ENCODE assay signal across 7 cellular contexts in genomic region chr12:89756638-89757321, GRCh38. TPM values are rescaled to one million over a fixed set of nuclear protein-coding genes. Genes with fewer than 3 reads are reported as not detected.
A peak's percentile ranks its signal among the peaks of the same experiment; 100 is the strongest.
DNase-seq lines count a peak whose midpoint lies in the region; ATAC-seq and TF ChIP-seq lines count a peak whose summit lies in the region.

No MANE protein-coding gene starts in this region.

- no peaks in the 10 kb centered on the region for H3K27me3 ChIP-seq in subcutaneous abdominal adipose tissue (ENCODE audit: control insufficient read depth in 5 of 5, insufficient read depth in 4 of 5, low read length in 5 of 5)
- H3K27me3 ChIP-seq in H7 (ENCODE audit: control insufficient read depth, insufficient read depth, low read length) = no peaks in the 10 kb centered on the region

- H3K9ac ChIP-seq in subcutaneous abdominal adipose tissue (ENCODE audit: low read length in 5 of 5) = no peak overlapping the region

- H3K27ac ChIP-seq in subcutaneous abdominal adipose tissue (ENCODE audit: low read depth, low read length) = peak overlapping the region; percentile 39

- TF ChIP-seq CTCF in GM12865 (IDR thresholded peaks at IDR 0.05; ENCODE audit: insufficient read depth, low read depth, low read length, missing control alignments) = no peak

- no peaks in the 10 kb centered on the region for H3K9me3 ChIP-seq in subcutaneous abdominal adipose tissue (ENCODE audit: control insufficient read depth in 5 of 5, low read length in 5 of 5)

- peak; percentile 92 for ATAC-seq in GM21423 (IDR thresholded peaks at IDR 0.05; ENCODE audit: unreplicated experiment)
- peak; percentile 96 for ATAC-seq in HG03575 (IDR thresholded peaks at IDR 0.05; ENCODE audit: extremely low read depth, insufficient number of reproducible peaks, low FRiP score, unreplicated experiment)
- ATAC-seq in left ventricle myocardium superior = peak; percentile 77

- peak; percentile 94 for DNase-seq in GM12865 (ENCODE audit: low read depth)
- DNase-seq in UCSD-AML1 (lab: John Stamatoyannopoulos, UW; ENCODE audit: unreplicated experiment) = peak; percentile 20
- DNase-seq in left ventricle myocardium superior = no peak
- DNase-seq in H7 = no peak

- no peaks in the 10 kb centered on the region for H3K36me3 ChIP-seq in subcutaneous abdominal adipose tissue (ENCODE audit: control insufficient read depth in 5 of 5, insufficient read depth in 5 of 5, low read length in 5 of 5)
- no peaks in the 10 kb centered on the region for H3K36me3 ChIP-seq in H7 (replicated peaks; ENCODE audit: control insufficient read depth, insufficient read depth, low read length)

- intact Hi-C loops in left ventricle myocardium superior (cut with micrococcal nuclease) = no loop called here

- H3K4me3 ChIP-seq in GM12865 (ENCODE audit: low read depth, low read length) = no peak overlapping the region
- no peak overlapping the region for H3K4me3 ChIP-seq in subcutaneous abdominal adipose tissue (ENCODE audit: low read depth in 1 of 5, low read length in 5 of 5)
- no peak overlapping the region for H3K4me3 ChIP-seq in H7 (ENCODE audit: insufficient read depth, low read depth, low read length)

- peaks cover 0 to 3% (median 0%) of the 10 kb centered on the region in 5 donors for H3K4me1 ChIP-seq in subcutaneous abdominal adipose tissue (ENCODE audit: control insufficient read depth in 5 of 5, insufficient read depth in 5 of 5, low read length in 5 of 5)

RNA-seq across cellular contexts. Expression of gene ATP2B1, which starts 48.1 kb away (rescaled TPM):
- total RNA-seq in left ventricle myocardium superior = 11.9 TPM
- 20.6 and 22.2 TPM in 2 replicates for total RNA-seq in H7 (2014; rRNA removed; shearing (Covaris generic))

Comparison
In these comparisons a context has a peak if more than half of its experiments do, and no peak if none do; other contexts are left out.
1. DNase-seq: peak in GM12865 (single experiment) and UCSD-AML1 (single experiment); none in left ventricle myocardium superior (single experiment) and H7 (single experiment).
2. Peak in every context shown above with its lines, with median percentiles within 50 percentile points of each other: ATAC-seq.